In genomic region chr15:57545995-57546394, GRCh38 we compare ENCODE assay signal across 20 cellular contexts. TPM values are rescaled to one million over a fixed set of nuclear protein-coding genes. Genes with fewer than 3 reads are reported as not detected.
DNase-seq lines count a peak whose midpoint lies in the region; ATAC-seq and TF ChIP-seq lines count a peak whose summit lies in the region.
"Had no signal": no experiment of that assay in that cellular context is flagged by ENCODE, and none has a peak within 500 bp of the region (broad histone marks: within the 10 kb centered on the region; RNA-seq: fewer than 3 reads in every experiment).

No MANE protein-coding gene starts in this region.

- no peaks in the 10 kb centered on the region for H3K27me3 ChIP-seq in brain microvascular endothelial cell (replicated peaks)
- H3K27me3 ChIP-seq in foreskin keratinocyte, result no peaks in the 10 kb centered on the region
- no peaks in the 10 kb centered on the region for H3K27me3 ChIP-seq in Caco-2 (replicated peaks; ENCODE audit: control insufficient read depth, insufficient read depth, low read length)
- no peaks in the 10 kb centered on the region for H3K27me3 ChIP-seq in colonic mucosa

- no peaks in the 10 kb centered on the region for H3K36me3 ChIP-seq in brain microvascular endothelial cell (replicated peaks)
- H3K36me3 ChIP-seq in Caco-2 (ENCODE audit: control insufficient read depth, insufficient read depth, low read length), result no peaks in the 10 kb centered on the region; the same call in 1 of the 2 replicates
- no peaks in the 10 kb centered on the region for H3K36me3 ChIP-seq in colonic mucosa

- no peak for ATAC-seq in foreskin keratinocyte
- no peak for ATAC-seq in GM19324 (IDR thresholded peaks at IDR 0.05; ENCODE audit: low FRiP score, unreplicated experiment)
- ATAC-seq: HCT116 had no signal

- H3K9me3 ChIP-seq in Caco-2 (no peaks in the 10 kb centered on the region), colonic mucosa (no peaks in the 10 kb centered on the region)

- no peak overlapping the region for H3K9ac ChIP-seq in colonic mucosa (ENCODE audit: low read depth in 2 of 2, low read length in 2 of 2)

- in situ Hi-C loops in brain microvascular endothelial cell (cut with HindIII; ENCODE audit: low pct_ligation_motif_present, low sequenced_read_pairs), result no loop called here

- CTCF ChIA-PET in Caco-2 (lab: Charles Lee), result interaction anchor here (0.7 to 1.0 kb wide), 2 partner anchors 25 to 199 kb away, joined by 3 read pairs; no protein-coding TSS in a partner anchor

- DNase-seq in NCI-H510A treated with DMSO at 0.1 percent for 48 hours (lab: John Stamatoyannopoulos, UW) (peak; percentile 20), NCI-H510A (lab: John Stamatoyannopoulos, UW) (no peak), brain microvascular endothelial cell (no peak), foreskin keratinocyte (no peak), Caco-2 (no peak), colonic mucosa (no peak)
- DNase-seq: CD8-positive, alpha-beta memory T cell; EL; GF-D8; Kasumi-1; NCI-H1694 treated with DMSO at 0.1 percent for 48 hours; NCI-H2081 treated with DMSO at 0.1 percent for 48 hours; NCI-H2171 treated with DMSO at 0.1 percent for 48 hours; PC-9; RPMI8226; SHP77 had no signal

- POLR2A ChIA-PET in Caco-2 (lab: Charles Lee), result no interaction called here

- BruUV-seq in Caco-2 (replicated peaks; lab: Mats Ljungman, UMichigan), result no TSS peak

- no peak overlapping the region for H3K27ac Mint-ChIP-seq in Caco-2 (ENCODE audit: unreplicated experiment)
- H3K27ac Mint-ChIP-seq: CD8-positive, alpha-beta memory T cell had no signal

- H3K27me3 Mint-ChIP-seq in Caco-2 (ENCODE audit: insufficient read depth, unreplicated experiment), result no peaks in the 10 kb centered on the region

- no peak overlapping the region for H3K4me3 Mint-ChIP-seq in Caco-2 (ENCODE audit: unreplicated experiment)
- H3K4me3 Mint-ChIP-seq: CD8-positive, alpha-beta memory T cell had no signal

- no peak overlapping the region for H3K27ac ChIP-seq in brain microvascular endothelial cell
- H3K27ac ChIP-seq in foreskin keratinocyte, result no peak overlapping the region
- no peak overlapping the region for H3K27ac ChIP-seq in colonic mucosa
- H3K27ac ChIP-seq: C4-2B, PC-9 had no signal

- peaks cover 17% of the 10 kb centered on the region for H3K4me1 Mint-ChIP-seq in Caco-2 (ENCODE audit: low read depth, unreplicated experiment)
- H3K4me1 Mint-ChIP-seq: CD8-positive, alpha-beta memory T cell had no signal

- H3K4me1 ChIP-seq in foreskin keratinocyte, result no peaks in the 10 kb centered on the region
- H3K4me1 ChIP-seq in Caco-2, result peaks cover 38% of the 10 kb centered on the region
- no peaks in the 10 kb centered on the region for H3K4me1 ChIP-seq in colonic mucosa

- peaks cover 8% of the 10 kb centered on the region for H3K36me3 Mint-ChIP-seq in Caco-2 (ENCODE audit: insufficient read depth, unreplicated experiment)
- H3K36me3 Mint-ChIP-seq: CD8-positive, alpha-beta memory T cell had no signal

- TF ChIP-seq CTCF in brain microvascular endothelial cell (IDR thresholded peaks at IDR 0.05; ENCODE audit: low read depth, low read length, missing control alignments) (peak; percentile 24), foreskin keratinocyte (conservative IDR thresholded peaks at IDR 0.05) (peak; percentile 7), Caco-2 (IDR thresholded peaks at IDR 0.05; ENCODE audit: insufficient read depth in 1 of 2, low read depth in 1 of 2, low read length in 1 of 2, severe bottlenecking in 1 of 2, unreplicated experiment in 1 of 2) (no peak), colonic mucosa (IDR thresholded peaks at IDR 0.05) (no peak)

- intact Hi-C loops in Caco-2 (cut with micrococcal nuclease; ENCODE audit: unreplicated experiment), result loop anchor here (10.0 kb wide), 1 partner anchor 721 kb away; no protein-coding TSS in a partner anchor
- intact Hi-C loops in colonic mucosa (cut with DNase I), result no loop called here

- H3K4me3 ChIP-seq in brain microvascular endothelial cell (ENCODE audit: low read depth, low read length), result no peak overlapping the region
- H3K4me3 ChIP-seq in Caco-2 (ENCODE audit: low read depth, low read length), result no peak overlapping the region
- no peak overlapping the region for H3K4me3 ChIP-seq in colonic mucosa
- H3K4me3 ChIP-seq: PC-9 had no signal

- no peaks in the 10 kb centered on the region for H3K9me3 Mint-ChIP-seq in Caco-2 (ENCODE audit: unreplicated experiment)

RNA-seq across cellular contexts. Expression of gene MYZAP, which starts 45.7 kb away (rescaled TPM):
- 2.9 and 3.5 TPM in 2 replicates for total RNA-seq in foreskin keratinocyte
- 1.7 and 2.0 TPM in 2 replicates for polyA plus RNA-seq in foreskin keratinocyte
- 4.3 and 6.4 TPM in 2 replicates for total RNA-seq in Caco-2 (2022)
- 10 to 100 TPM; 11.7 to 12.2 TPM for total RNA-seq in colonic mucosa
- total RNA-seq: CD8-positive, alpha-beta memory T cell; NCI-H460 had no signal
- polyA plus RNA-seq: CD8-positive, alpha-beta memory T cell had no signal

Comparison
In these comparisons a context has a peak if more than half of its experiments do, and no peak if none do; other contexts are left out.
1. CTCF ChIP-seq: peak in brain microvascular endothelial cell (single experiment) and foreskin keratinocyte (single experiment); none in Caco-2 (0 of 2) and colonic mucosa (single experiment).